26 cellular contexts compared by ENCODE assay signal in the genomic region with DNA sequence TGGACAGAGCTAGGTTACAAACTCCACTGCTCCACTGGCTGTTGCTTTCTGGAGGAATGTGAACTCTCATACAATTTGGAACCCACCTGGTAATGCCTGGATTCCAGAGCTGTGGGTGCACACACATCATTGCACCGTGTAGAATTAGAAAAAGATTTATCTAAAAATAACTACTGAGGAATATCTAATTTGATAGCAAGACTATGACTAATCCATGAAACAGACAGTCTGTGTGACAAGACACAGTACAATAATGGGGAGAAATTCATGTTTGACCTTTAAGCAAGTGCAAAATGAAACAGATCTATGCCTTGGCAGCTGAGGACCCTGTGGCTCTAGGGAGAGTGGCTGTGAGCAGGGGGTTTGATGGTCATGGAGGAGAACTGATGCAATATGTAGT. TPM values are rescaled to one million over a fixed set of nuclear protein-coding genes. Genes with fewer than 3 reads are reported as not detected.
DNase-seq lines count a peak whose midpoint lies in the region; ATAC-seq and TF ChIP-seq lines count a peak whose summit lies in the region.
"Had no signal": no experiment of that assay in that cellular context is flagged by ENCODE, and none has a peak within 500 bp of the region (broad histone marks: within the 10 kb centered on the region; RNA-seq: fewer than 3 reads in every experiment).

No MANE protein-coding gene starts in this region.

- no peaks in the 10 kb centered on the region for H3K79me2 ChIP-seq in GM23248 (ENCODE audit: insufficient read depth)

- no peak overlapping the region for H3K4me2 ChIP-seq in GM23248 (ENCODE audit: unreplicated experiment)
- H3K4me2 ChIP-seq: PC-9 had no signal

- H3F3A ChIP-seq in GM23248 (ENCODE audit: insufficient read depth), result peaks cover 21% of the 10 kb centered on the region

- in situ Hi-C loops in GM23248 (cut with MboI), result no loop called here

- H3K4me1 Mint-ChIP-seq in stimulated activated effector memory CD8-positive, alpha-beta T cell treated with anti-CD3 and anti-CD28 coated beads, Interleukin-12 subunit alpha, Interleukin-12 subunit beta, amount 100 ng/mL, for 72 hours, result peaks cover 24% of the 10 kb centered on the region

- TF ChIP-seq EP300 in gastroesophageal sphincter (IDR thresholded peaks at IDR 0.05), result no peak

- no peak for TF ChIP-seq POLR2A in gastroesophageal sphincter (IDR thresholded peaks at IDR 0.05)

- no peak overlapping the region for H2AFZ ChIP-seq in GM23248
- H2AFZ ChIP-seq: PC-9 had no signal

- WGBS in GM23248 (ENCODE audit: low coverage in 1 of 2, low lambda C conversion rate in 2 of 2, missing lambda C conversion rate in 2 of 2), 2 experiments, result 0 to 4% methylated on average over 1 of the region's 1 CpG
- WGBS in gastroesophageal sphincter (ENCODE audit: low coverage in 1 of 2), 2 donors, result 13 to 17% methylated on average over 1 of the region's 1 CpG

- ATAC-seq in SK-N-SH treated with all-trans-retinoic acid at 6 μM for 48 hours, result no peak; the same call in none of the 3 replicates
- ATAC-seq in stimulated activated effector memory CD8-positive, alpha-beta T cell treated with anti-CD3 and anti-CD28 coated beads, Interleukin-12 subunit alpha, Interleukin-12 subunit beta, amount 100 ng/mL, for 72 hours, result peak; percentile 47
- ATAC-seq in GM18519 (IDR thresholded peaks at IDR 0.05; ENCODE audit: low FRiP score, unreplicated experiment), result no peak
- no peak for ATAC-seq in gastroesophageal sphincter
- ATAC-seq: CD8-positive, alpha-beta T cell; natural killer cell had no signal

- H3K27me3 ChIP-seq in GM23248 (replicated peaks; ENCODE audit: insufficient read depth), result no peaks in the 10 kb centered on the region
- no peaks in the 10 kb centered on the region for H3K27me3 ChIP-seq in gastroesophageal sphincter
- H3K27me3 ChIP-seq: heart right ventricle, tibial artery had no signal

- no peaks in the 10 kb centered on the region for H3K9me3 ChIP-seq in GM23248 (ENCODE audit: low read depth)
- H3K9me3 ChIP-seq in gastroesophageal sphincter, result no peaks in the 10 kb centered on the region
- H3K9me3 ChIP-seq: BE2C, HAP-1, heart right ventricle, tibial artery had no signal

- H3K9ac ChIP-seq in GM23248, result no peak overlapping the region

- H3K4me3 ChIP-seq in GM23248, result no peak overlapping the region
- H3K4me3 ChIP-seq in fibroblast of the aortic adventitia (ENCODE audit: low read depth, low read length), result no peak overlapping the region
- no peak overlapping the region for H3K4me3 ChIP-seq in gastroesophageal sphincter
- H3K4me3 ChIP-seq: HAP-1, heart right ventricle, lung, PC-9, tibial artery had no signal

- H3K36me3 ChIP-seq in GM23248 (ENCODE audit: low read depth) (no peaks in the 10 kb centered on the region), gastroesophageal sphincter (no peaks in the 10 kb centered on the region)
- H3K36me3 ChIP-seq: BE2C, HAP-1, heart right ventricle, tibial artery had no signal

- no peak overlapping the region for H3K4me3 Mint-ChIP-seq in stimulated activated effector memory CD8-positive, alpha-beta T cell treated with anti-CD3 and anti-CD28 coated beads, Interleukin-12 subunit alpha, Interleukin-12 subunit beta, amount 100 ng/mL, for 72 hours
- H3K4me3 Mint-ChIP-seq: CD8-positive, alpha-beta T cell; endodermal cell; natural killer cell had no signal

- no peaks in the 10 kb centered on the region for H3K9me2 ChIP-seq in GM23248 (ENCODE audit: insufficient read depth)

- H4K20me1 ChIP-seq in GM23248 (ENCODE audit: insufficient read depth), result no peaks in the 10 kb centered on the region

- TF ChIP-seq CTCF in fibroblast of the aortic adventitia (IDR thresholded peaks at IDR 0.05; ENCODE audit: insufficient read depth, low read length) (no peak), gastroesophageal sphincter (IDR thresholded peaks at IDR 0.05) (no peak)

- H3K36me3 Mint-ChIP-seq in stimulated activated effector memory CD8-positive, alpha-beta T cell treated with anti-CD3 and anti-CD28 coated beads, Interleukin-12 subunit alpha, Interleukin-12 subunit beta, amount 100 ng/mL, for 72 hours, result peaks cover 5% of the 10 kb centered on the region
- H3K36me3 Mint-ChIP-seq: CD8-positive, alpha-beta T cell; natural killer cell had no signal

- H3K4me1 ChIP-seq in GM23248 (ENCODE audit: insufficient read depth) (peaks cover 37% of the 10 kb centered on the region), gastroesophageal sphincter (no peaks in the 10 kb centered on the region)
- H3K4me1 ChIP-seq: BE2C had no signal

- no peak overlapping the region for H3K27ac ChIP-seq in GM23248
- no peak overlapping the region for H3K27ac ChIP-seq in gastroesophageal sphincter
- H3K27ac ChIP-seq: heart right ventricle, PC-9, tibial artery had no signal

- H3K9me3 Mint-ChIP-seq in stimulated activated effector memory CD8-positive, alpha-beta T cell treated with anti-CD3 and anti-CD28 coated beads, Interleukin-12 subunit alpha, Interleukin-12 subunit beta, amount 100 ng/mL, for 72 hours, result no peaks in the 10 kb centered on the region
- H3K9me3 Mint-ChIP-seq: CD8-positive, alpha-beta T cell; endodermal cell; natural killer cell had no signal

- H3K27ac Mint-ChIP-seq in stimulated activated effector memory CD8-positive, alpha-beta T cell treated with anti-CD3 and anti-CD28 coated beads, Interleukin-12 subunit alpha, Interleukin-12 subunit beta, amount 100 ng/mL, for 72 hours, result peak overlapping the region; percentile 51
- H3K27ac Mint-ChIP-seq: CD8-positive, alpha-beta T cell; endodermal cell; natural killer cell had no signal

- DNase-seq in GM23248 (peak; percentile 51), fibroblast of the aortic adventitia (ENCODE audit: low read depth) (peak; percentile 26)
- DNase-seq in stimulated activated effector memory CD8-positive, alpha-beta T cell treated with anti-CD3 and anti-CD28 coated beads, Interleukin-12 subunit alpha, Interleukin-12 subunit beta, amount 100 ng/mL, for 72 hours (ENCODE audit: low spot score in 2 of 2), result no peak
- no peak for DNase-seq in activated CD4-positive, alpha-beta T cell treated with anti-CD3 and anti-CD28 coated beads, Interleukin-2, amount 50 U/mL, for 4 hours
- DNase-seq: activated CD4-positive, alpha-beta T cell treated with anti-CD3 and anti-CD28 coated beads for 1 hour; activated gamma-delta T cell treated with Interleukin-2 at 50 U/mL for 16 hours; activated T-cell treated with anti-CD3 and anti-CD28 coated beads, Interleukin-2, amount 50 U/mL, for 1 hour; BE2C; cerebellar nuclear complex; dermis blood vessel endothelial cell; DMS 273 treated with DMSO at 0.1 percent for 48 hours; EL; heart right ventricle; natural killer cell; NCI-H1436 treated with DMSO at 0.1 percent for 48 hours; NCI-H2107; PC-9; T-helper 2 cell had no signal

TF ChIP-seq in SK-N-SH treated with all-trans-retinoic acid at 6 μM for 48 hours, 23 proteins besides CTCF, POLR2A, EP300 and RAD21:
- peak; percentile 23; the same call in 1 of the 2 replicates for TF ChIP-seq ISL1 (CRISPR knock-in tag; IDR thresholded peaks at IDR 0.05)
- TF ChIP-seq ZFP3 (CRISPR knock-in tag; IDR thresholded peaks at IDR 0.05), result no peak

RNA-seq across cellular contexts. Expression of gene DOCK3, which starts 7.9 kb away (rescaled TPM):
- 0.43 and 0.51 TPM in 2 replicates for total RNA-seq in GM23248 (2014; rRNA removed; shearing (Covaris generic))
- polyA plus RNA-seq in GM23248 (2016; fragmentation: Nextera tagmentation; extraction: Ambion mirVana), result 0.20 and 0.23 TPM in 2 replicates
- total RNA-seq in fibroblast of the aortic adventitia (ENCODE audit: low replicate concordance) (0.36 and 0.41 TPM in 2 replicates), gastroesophageal sphincter (10 to 100 TPM in 1 of 4 donors, 1 to 10 TPM in 3; 5.5 to 10.0 (median 8.7) TPM)
- total RNA-seq: dermis blood vessel endothelial cell had no signal

RNA-seq across cellular contexts. Expression of gene MAPKAPK3, which starts 49.9 kb away (rescaled TPM):
- total RNA-seq in GM23248 (2014; rRNA removed; shearing (Covaris generic)), result 61.5 and 72.1 TPM in 2 replicates
- polyA plus RNA-seq in GM23248 (2016; fragmentation: Nextera tagmentation; extraction: Ambion mirVana), result 33.2 and 35.4 TPM in 2 replicates
- total RNA-seq in fibroblast of the aortic adventitia (ENCODE audit: low replicate concordance), result 16.0 and 55.2 TPM in 2 replicates
- 10 to 100 TPM; 18.7 to 30.2 (median 22.4) TPM for total RNA-seq in gastroesophageal sphincter

RNA-seq across cellular contexts. Expression of gene CISH, which starts 55.2 kb away (rescaled TPM):
- 1.0 and 1.1 TPM in 2 replicates for total RNA-seq in GM23248 (2014; rRNA removed; shearing (Covaris generic))
- polyA plus RNA-seq in GM23248 (2016; fragmentation: Nextera tagmentation; extraction: Ambion mirVana), result 0.79 and 1.6 TPM in 2 replicates
- total RNA-seq in fibroblast of the aortic adventitia (ENCODE audit: low replicate concordance) (0.98 and 1.4 TPM in 2 replicates), gastroesophageal sphincter (1 to 10 TPM in 3 of 4 donors, under 1 TPM in 1; 0.99 to 9.3 (median 3.6) TPM)

Comparison
In these comparisons a context has a peak if more than half of its experiments do, and no peak if none do; other contexts are left out.
1. DNase-seq: peak in GM23248 (single experiment) and fibroblast of the aortic adventitia (single experiment); none in stimulated activated effector memory CD8-positive, alpha-beta T cell treated with anti-CD3 and anti-CD28 coated beads, Interleukin-12 subunit alpha, Interleukin-12 subunit beta, amount 100 ng/mL, for 72 hours (0 of 2) and activated CD4-positive, alpha-beta T cell treated with anti-CD3 and anti-CD28 coated beads, Interleukin-2, amount 50 U/mL, for 4 hours (0 of 2).